1 cellular context compared by ENCODE assay signal in genomic region chr7:2108501-2109250, GRCh38.
A peak's percentile ranks its signal among the peaks of the same experiment; 100 is the strongest.
TF ChIP-seq lines count a peak whose summit lies in the region.

No MANE protein-coding gene starts in this region.

TF ChIP-seq in K562, 482 proteins besides CTCF, POLR2A, EP300 and RAD21 (continued from another document):
- TF ChIP-seq ZBTB40 (IDR thresholded peaks at IDR 0.05) (0 out of 2 replicates have a peak, but pooled peaks have one; percentile 1), ZBTB40 (CRISPR knock-in tag; IDR thresholded peaks at IDR 0.05) (no peak), KLF10 (CRISPR knock-in tag; IDR thresholded peaks at IDR 0.05) (no peak)
